In genomic region chr12:51886021-51886710, GRCh38 we compare ENCODE assay signal across 8 cellular contexts. TPM values are rescaled to one million over a fixed set of nuclear protein-coding genes. Genes with fewer than 3 reads are reported as not detected.
DNase-seq lines count a peak whose midpoint lies in the region; ATAC-seq, FAIRE-seq and TF ChIP-seq lines count a peak whose summit lies in the region.

No MANE protein-coding gene starts in this region.

- no peaks in the 10 kb centered on the region for H3K79me2 ChIP-seq in astrocyte (ENCODE audit: insufficient read depth, low read length)

- TF ChIP-seq CTCF in RWPE2 (IDR thresholded peaks at IDR 0.05; ENCODE audit: poor library complexity, severe bottlenecking): no peak
- no peak for TF ChIP-seq CTCF in astrocyte (IDR thresholded peaks at IDR 0.05; ENCODE audit: insufficient read depth, low read depth, low read length)

- no peak overlapping the region for H3K4me3 Mint-ChIP-seq in astrocyte (ENCODE audit: unreplicated experiment)
- peak overlapping the region; percentile 40 to 76 (median 60) for H3K4me3 Mint-ChIP-seq in immature natural killer cell

- H4K20me1 ChIP-seq in astrocyte (ENCODE audit: insufficient read depth, low read length): no peaks in the 10 kb centered on the region

- FAIRE-seq in astrocyte (lab: Jason Lieb, UNC): peak; percentile 97

- H3K27ac Mint-ChIP-seq in astrocyte (ENCODE audit: unreplicated experiment) (no peak overlapping the region), immature natural killer cell (peak overlapping the region; percentile 75 to 85 (median 79))

- H3K4me3 ChIP-seq in RWPE2 (ENCODE audit: severe bottlenecking): no peak overlapping the region
- peak overlapping the region; percentile 9 for H3K4me3 ChIP-seq in astrocyte (ENCODE audit: insufficient read depth, low read depth, low read length)

- no peaks in the 10 kb centered on the region for H3K36me3 ChIP-seq in RWPE2 (ENCODE audit: low read depth)
- no peaks in the 10 kb centered on the region for H3K36me3 ChIP-seq in astrocyte (ENCODE audit: insufficient read depth, low read length)

- H3K9ac ChIP-seq in astrocyte (ENCODE audit: low read length): no peak overlapping the region

- peak; percentile 37 for DNase-seq in GOT3 (lab: John Stamatoyannopoulos, UW)
- no peak for DNase-seq in RWPE2 (ENCODE audit: low spot score)
- peak; percentile 91 for DNase-seq in astrocyte (ENCODE audit: low read depth)
- peak; percentile 15 to 45 (median 36) for DNase-seq in immature natural killer cell
- peak; percentile 14 to 41 for DNase-seq in stimulated activated CD4-positive, alpha-beta T cell treated with anti-CD3 and anti-CD28 coated beads, Interleukin-15, amount 100 ng/mL, for 48 hours (ENCODE audit: low read depth in 2 of 2)
- no peak for DNase-seq in NCI-H748 (lab: John Stamatoyannopoulos, UW; ENCODE audit: unreplicated experiment)

- H3K4me1 ChIP-seq in RWPE2 (ENCODE audit: insufficient read depth, poor library complexity, severe bottlenecking) (no peaks in the 10 kb centered on the region), astrocyte (ENCODE audit: insufficient read depth, low read length) (peaks cover 13% of the 10 kb centered on the region)

- H3K4me1 Mint-ChIP-seq in astrocyte (ENCODE audit: low read depth, unreplicated experiment) (peaks cover 4% of the 10 kb centered on the region), immature natural killer cell (peaks cover 7 to 14% of the 10 kb centered on the region in 2 donors)

- H3K27me3 ChIP-seq in RWPE2 (ENCODE audit: insufficient read depth, poor library complexity, severe bottlenecking) (no peaks in the 10 kb centered on the region), astrocyte (ENCODE audit: insufficient read depth, low read length) (no peaks in the 10 kb centered on the region)

- H3K27ac ChIP-seq in RWPE2 (ENCODE audit: poor library complexity, severe bottlenecking): no peak overlapping the region
- H3K27ac ChIP-seq in astrocyte (ENCODE audit: low read depth, low read length): peak overlapping the region; percentile 4

- H3K36me3 Mint-ChIP-seq in astrocyte (ENCODE audit: low read depth, unreplicated experiment) (no peaks in the 10 kb centered on the region), immature natural killer cell (no peaks in the 10 kb centered on the region)

- H3K9me3 ChIP-seq in RWPE2 (ENCODE audit: severe bottlenecking): no peaks in the 10 kb centered on the region
- peaks cover 5% of the 10 kb centered on the region for H3K9me3 ChIP-seq in astrocyte (ENCODE audit: insufficient read depth, low read depth, low read length)

- H3K9me3 Mint-ChIP-seq in astrocyte (ENCODE audit: unreplicated experiment) (peaks cover 5% of the 10 kb centered on the region), immature natural killer cell (no peaks in the 10 kb centered on the region)

- peak overlapping the region; percentile 2 for H2AFZ ChIP-seq in astrocyte (ENCODE audit: low read depth, low read length)

- ATAC-seq in RWPE2 (ENCODE audit: low read depth) (peak; percentile 81), HG02571 (IDR thresholded peaks at IDR 0.05; ENCODE audit: unreplicated experiment) (no peak), GM21367 (IDR thresholded peaks at IDR 0.05; ENCODE audit: unreplicated experiment) (no peak)

- H3K27me3 Mint-ChIP-seq in astrocyte (ENCODE audit: low read depth, unreplicated experiment) (peaks cover 13% of the 10 kb centered on the region), immature natural killer cell (ENCODE audit: low read depth in 3 of 3) (peaks cover 0 to 6% (median 3%) of the 10 kb centered on the region in 3 donors)

- H3K4me2 ChIP-seq in astrocyte (ENCODE audit: low read length): peak overlapping the region; percentile 68

RNA-seq across cellular contexts. Expression of gene ANKRD33, which starts 1.7 kb away (rescaled TPM):
- not detected in 2 replicates for total RNA-seq in astrocyte
- polyA plus RNA-seq in immature natural killer cell: not detected

RNA-seq across cellular contexts. Expression of gene ACVRL1, which starts 21.1 kb away (rescaled TPM):
- total RNA-seq in astrocyte: 0.95 and 1.3 TPM in 2 replicates
- under 1 TPM in 1 of 3 donors, not detected in 2; 0.14 TPM for polyA plus RNA-seq in immature natural killer cell

RNA-seq across cellular contexts. Expression of gene FIGNL2, which starts 37.6 kb away (rescaled TPM):
- 5.0 and 6.7 TPM in 2 replicates for total RNA-seq in astrocyte
- polyA plus RNA-seq in immature natural killer cell: under 1 TPM in 1 of 3 donors, not detected in 2; 0.07 TPM

Comparison
In these comparisons a context has a peak if more than half of its experiments do, and no peak if none do; other contexts are left out.
1. DNase-seq: peak in GOT3 (single experiment), astrocyte (single experiment), immature natural killer cell (3 of 3) and stimulated activated CD4-positive, alpha-beta T cell treated with anti-CD3 and anti-CD28 coated beads, Interleukin-15, amount 100 ng/mL, for 48 hours (2 of 2); none in RWPE2 (single experiment) and NCI-H748 (single experiment).